Comparison of ENCODE assay signal across 2 cellular contexts in genomic region chr7:155785536-155785935, GRCh38.
TF ChIP-seq lines count a peak whose summit lies in the region.

No MANE protein-coding gene starts in this region.

TF ChIP-seq in H1, 55 proteins besides CTCF, POLR2A, EP300 and RAD21 (continued from another document):
- no peak for TF ChIP-seq KDM1A (IDR thresholded peaks at IDR 0.05; ENCODE audit: borderline replicate concordance, low read length)
- no peak for TF ChIP-seq SUZ12 (IDR thresholded peaks at IDR 0.05; ENCODE audit: low read length)
- TF ChIP-seq RXRA (IDR thresholded peaks at IDR 0.05; ENCODE audit: insufficient read depth, low read depth, low read length): no peak
- TF ChIP-seq EGR1 (IDR thresholded peaks at IDR 0.05; ENCODE audit: borderline replicate concordance, low read depth, low read length): no peak
TF ChIP-seq in H1: peak in this region for 1.

TF ChIP-seq in HEK293T, 16 proteins besides CTCF, POLR2A, EP300 and RAD21:
- TF ChIP-seq PKNOX1 (IDR thresholded peaks at IDR 0.05): no peak
- no peak for TF ChIP-seq LEF1 (IDR thresholded peaks at IDR 0.05; ENCODE audit: borderline replicate concordance)
- TF ChIP-seq TARDBP (IDR thresholded peaks at IDR 0.05): no peak
- no peak for TF ChIP-seq FOXA1 (IDR thresholded peaks at IDR 0.05)
- TF ChIP-seq HDGF (IDR thresholded peaks at IDR 0.05; ENCODE audit: borderline replicate concordance): no peak
